ENCODE assay signal across 15 cellular contexts in the genomic region with DNA sequence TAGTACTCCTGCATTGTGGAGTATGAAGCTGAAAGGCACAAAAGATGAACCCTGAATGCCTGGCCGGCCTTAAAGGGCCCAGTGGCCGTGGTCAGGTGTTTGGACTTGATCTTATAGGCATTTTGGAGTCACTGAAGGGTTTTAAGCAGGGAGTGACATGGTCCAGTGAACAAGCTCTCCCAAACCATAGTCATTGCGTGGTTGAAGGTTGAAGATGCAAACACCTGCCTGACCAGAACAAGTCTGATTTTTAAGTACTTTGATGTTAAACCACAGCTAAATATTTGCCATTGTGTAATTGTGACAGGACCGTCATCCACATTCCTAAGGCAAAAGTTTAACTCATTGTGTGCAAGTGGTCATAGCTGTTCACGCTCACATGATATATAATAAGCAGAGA. TPM values are rescaled to one million over a fixed set of nuclear protein-coding genes. Genes with fewer than 3 reads are reported as not detected.
"Had no signal": no experiment of that assay in that cellular context is flagged by ENCODE, and none has a peak within 500 bp of the region (broad histone marks: within the 10 kb centered on the region; RNA-seq: fewer than 3 reads in every experiment).

No MANE protein-coding gene starts in this region.

- H3K36me3 ChIP-seq: adrenal gland, neural progenitor cell, ovary had no signal

- H3K27ac ChIP-seq: adrenal gland, neural progenitor cell, ovary, VCaP had no signal

- FAIRE-seq: colon, keratinocyte, urothelium cell line had no signal

- H3K27me3 ChIP-seq: ovary had no signal

- H3K4me2 ChIP-seq: neural progenitor cell had no signal

- H3K9me3 Mint-ChIP-seq: activated T-helper 2 cell treated with anti-CD3 and anti-CD28 coated beads, Interferon-gamma antibody, Interleukin-2, Interleukin-4, amounts not matched to agents 10 μg/mL and 5 μg/mL and 100 μg/mL, durations not matched to agents 14 hours and 24 hours and 36 hours; stimulated activated memory B cell treated with anti-CD40 and anti-IgM and Interleukin-4, amounts not matched to agents 10 μg/mL and 1 μg/mL and 100 μg/mL, for 72 hours had no signal

- DNase-seq: activated CD4-positive, alpha-beta T cell treated with anti-CD3 and anti-CD28 coated beads, Interleukin-2, amount 50 U/mL, for 48 hours; activated naive CD4-positive, alpha-beta T cell treated with anti-CD3 and anti-CD28 coated beads, Interleukin-2, amount 50 U/mL, for 16 hours; adrenal gland; caudate nucleus; hippocampal formation; ovary; stimulated activated CD4-positive, alpha-beta T cell treated with anti-CD3 and anti-CD28 coated beads, Interleukin-12 subunit alpha, Interleukin-12 subunit beta, amount 100 ng/mL, for 4 hours; T-helper 1 cell had no signal

- ATAC-seq: stimulated activated memory B cell treated with anti-CD40 and anti-IgM and Interleukin-4, amounts not matched to agents 10 μg/mL and 1 μg/mL and 100 μg/mL, for 72 hours had no signal

- H3K36me3 Mint-ChIP-seq: neural progenitor cell; stimulated activated memory B cell treated with anti-CD40 and anti-IgM and Interleukin-4, amounts not matched to agents 10 μg/mL and 1 μg/mL and 100 μg/mL, for 72 hours had no signal

- H3K9me3 ChIP-seq: adrenal gland, ovary had no signal

- H3K4me3 ChIP-seq: adrenal gland, neural progenitor cell, ovary had no signal

- H3K4me3 Mint-ChIP-seq: neural progenitor cell; stimulated activated memory B cell treated with anti-CD40 and anti-IgM and Interleukin-4, amounts not matched to agents 10 μg/mL and 1 μg/mL and 100 μg/mL, for 72 hours had no signal

- H3K27ac Mint-ChIP-seq: activated T-helper 2 cell treated with anti-CD3 and anti-CD28 coated beads, Interferon-gamma antibody, Interleukin-2, Interleukin-4, amounts not matched to agents 10 μg/mL and 5 μg/mL and 100 μg/mL, durations not matched to agents 14 hours and 24 hours and 36 hours; neural progenitor cell; stimulated activated memory B cell treated with anti-CD40 and anti-IgM and Interleukin-4, amounts not matched to agents 10 μg/mL and 1 μg/mL and 100 μg/mL, for 72 hours had no signal

RNA-seq across cellular contexts. Expression of a gene that starts 3.3 kb away (rescaled TPM):
- total RNA-seq: activated T-helper 2 cell treated with anti-CD3 and anti-CD28 coated beads, Interferon-gamma antibody, Interleukin-2, Interleukin-4, amounts not matched to agents 10 μg/mL and 5 μg/mL and 100 μg/mL, durations not matched to agents 14 hours and 24 hours and 36 hours had no signal

RNA-seq across cellular contexts. Expression of a gene that starts 35.3 kb away (rescaled TPM):
- total RNA-seq: activated T-helper 2 cell treated with anti-CD3 and anti-CD28 coated beads, Interferon-gamma antibody, Interleukin-2, Interleukin-4, amounts not matched to agents 10 μg/mL and 5 μg/mL and 100 μg/mL, durations not matched to agents 14 hours and 24 hours and 36 hours had no signal
